In genomic region chr6:105310947-105311346, GRCh38 we compare ENCODE assay signal across 29 cellular contexts.
"Had no signal": no experiment of that assay in that cellular context is flagged by ENCODE, and none has a peak within 500 bp of the region (broad histone marks: within the 10 kb centered on the region; RNA-seq: fewer than 3 reads in every experiment).

No MANE protein-coding gene starts in this region.

- H3K4me3 ChIP-seq: heart left ventricle, left ventricle myocardium inferior, lung, pancreas, prostate gland, skin epidermis, spleen, stomach, testis, thyroid gland, upper lobe of right lung had no signal

- DNase-seq: heart left ventricle; hypothalamus; immature natural killer cell; kidney; left ventricle myocardium inferior; naive thymus-derived CD8-positive, alpha-beta T cell; nucleus accumbens; pancreas; posterior cingulate gyrus; retina; right cardiac atrium; spleen; stimulated activated CD4-positive, alpha-beta T cell treated with anti-CD3 and anti-CD28 coated beads, Interleukin-1b, Interleukin-23, amount 100 ng/mL, for 48 hours; stimulated activated CD4-positive, alpha-beta T cell treated with anti-CD3 and anti-CD28 coated beads, Interleukin-2, amount 100 ng/mL, for 48 hours; stimulated activated CD4-positive, alpha-beta T cell treated with anti-CD3 and anti-CD28 coated beads, Interleukin-4, amount 100 ng/mL, for 4 hours; stimulated activated CD8-positive, alpha-beta memory T cell treated with anti-CD3 and anti-CD28 coated beads, Interleukin-4, amount 100 ng/mL, for 48 hours; stimulated activated naive CD8-positive, alpha-beta T cell treated with anti-CD3 and anti-CD28 coated beads, Interleukin-15, Interleukin-2, amounts not matched to agents 100 U/mL and 50 U/mL, for 24 hours; stomach; testis; thyroid gland; trophoblast cell; upper lobe of right lung had no signal

- ATAC-seq: heart left ventricle; naive thymus-derived CD8-positive, alpha-beta T cell; pancreas; right cardiac atrium; sciatic nerve; stimulated activated memory B cell treated with anti-CD40 and anti-IgM and Interleukin-4, amounts not matched to agents 10 μg/mL and 1 μg/mL and 100 μg/mL, for 72 hours; stimulated activated naive CD8-positive, alpha-beta T cell treated with anti-CD3 and anti-CD28 coated beads, Interleukin-15, Interleukin-2, amounts not matched to agents 100 U/mL and 50 U/mL, for 24 hours; upper lobe of right lung had no signal

- H3K4me1 ChIP-seq: pancreas, prostate gland, spleen, stomach, testis, thyroid gland, upper lobe of right lung had no signal

- H3K9me3 ChIP-seq: heart left ventricle, left ventricle myocardium inferior, pancreas, prostate gland, spleen, stomach, testis, thyroid gland, upper lobe of right lung had no signal

- H3K27me3 ChIP-seq: heart left ventricle, pancreas, spleen, stomach, testis, thyroid gland, upper lobe of right lung had no signal

- H3K36me3 ChIP-seq: left ventricle myocardium inferior, prostate gland, thyroid gland had no signal

- H3K27ac ChIP-seq: heart left ventricle, left ventricle myocardium inferior, pancreas, prostate gland, skin epidermis, spleen, stomach, testis, thyroid gland, upper lobe of right lung had no signal

- FAIRE-seq: islet of Langerhans, kidney, pancreas, urothelium cell line had no signal
